ENCODE assay signal across 8 cellular contexts in genomic region chr9:136342191-136343120, GRCh38. TPM values are rescaled to one million over a fixed set of nuclear protein-coding genes. Genes with fewer than 3 reads are reported as not detected.
A peak's percentile ranks its signal among the peaks of the same experiment; 100 is the strongest.
DNase-seq lines count a peak whose midpoint lies in the region; ATAC-seq lines count a peak whose summit lies in the region.

No MANE protein-coding gene starts in this region.

- no peak overlapping the region for H3K4me3 Mint-ChIP-seq in CD8-positive, alpha-beta memory T cell
- peak overlapping the region in 2 of 10 donors; percentile 14 to 34 for H3K4me3 Mint-ChIP-seq in naive thymus-derived CD8-positive, alpha-beta T cell

- no peaks in the 10 kb centered on the region for H3K36me3 Mint-ChIP-seq in CD8-positive, alpha-beta memory T cell
- H3K36me3 Mint-ChIP-seq in naive thymus-derived CD8-positive, alpha-beta T cell = no peaks in the 10 kb centered on the region

- no peaks in the 10 kb centered on the region for H3K27me3 ChIP-seq in CD8-positive, alpha-beta memory T cell (ENCODE audit: insufficient read depth, low read length, poor library complexity, severe bottlenecking)

- H3K9me3 Mint-ChIP-seq in CD8-positive, alpha-beta memory T cell = no peaks in the 10 kb centered on the region
- H3K9me3 Mint-ChIP-seq in naive thymus-derived CD8-positive, alpha-beta T cell = no peaks in the 10 kb centered on the region

- H3K4me1 Mint-ChIP-seq in CD8-positive, alpha-beta memory T cell = peaks cover 0 to 3% (median 0%) of the 10 kb centered on the region in 3 donors
- H3K4me1 Mint-ChIP-seq in naive thymus-derived CD8-positive, alpha-beta T cell = peaks cover 0 to 3% (median 0%) of the 10 kb centered on the region in 4 donors

- peak overlapping the region; percentile 51 for H3K27ac ChIP-seq in CD8-positive, alpha-beta memory T cell (ENCODE audit: low read depth, low read length)

- no peak overlapping the region for H3K4me3 ChIP-seq in CD8-positive, alpha-beta memory T cell (ENCODE audit: low read length)

- no peaks in the 10 kb centered on the region for H3K9me3 ChIP-seq in CD8-positive, alpha-beta memory T cell (ENCODE audit: low read length)

- CTCF ChIA-PET in CD8-positive, alpha-beta memory T cell (lab: Charles Lee) = no interaction called here

- POLR2A ChIA-PET in CD8-positive, alpha-beta memory T cell (lab: Charles Lee) = no interaction called here
- POLR2A ChIA-PET in naive thymus-derived CD8-positive, alpha-beta T cell (lab: Charles Lee) = no interaction called here

- H3K27ac Mint-ChIP-seq in CD8-positive, alpha-beta memory T cell = no peak overlapping the region
- H3K27ac Mint-ChIP-seq in naive thymus-derived CD8-positive, alpha-beta T cell = peak overlapping the region in 2 of 10 donors; percentile 11 to 40

- no peaks in the 10 kb centered on the region for H3K27me3 Mint-ChIP-seq in CD8-positive, alpha-beta memory T cell
- no peaks in the 10 kb centered on the region for H3K27me3 Mint-ChIP-seq in naive thymus-derived CD8-positive, alpha-beta T cell

- DNase-seq in CD8-positive, alpha-beta memory T cell = peak; percentile 31 to 67 (median 36)
- DNase-seq in NCI-H1048 (lab: John Stamatoyannopoulos, UW) (peak; percentile 52), activated T-cell treated with anti-CD3 and anti-CD28 coated beads for 48 hours (ENCODE audit: low read depth) (peak; percentile 73), fibroblast of gingiva (ENCODE audit: low read depth) (peak; percentile 58), cerebellum (ENCODE audit: low spot score) (no peak), NCI-H510A (lab: John Stamatoyannopoulos, UW) (no peak)
- DNase-seq in naive thymus-derived CD8-positive, alpha-beta T cell = peak; percentile 34 to 75 (median 52)
- DNase-seq in stimulated activated CD8-positive, alpha-beta memory T cell treated with anti-CD3 and anti-CD28 coated beads, Interleukin-7, amount 100 ng/mL, for 48 hours (ENCODE audit: extremely low read depth in 1 of 2, low read depth in 1 of 2) = peak; percentile 47 to 61

- peak; percentile 69 to 75 for ATAC-seq in naive thymus-derived CD8-positive, alpha-beta T cell

- H3K36me3 ChIP-seq in CD8-positive, alpha-beta memory T cell (ENCODE audit: insufficient read depth, low read length) = no peaks in the 10 kb centered on the region

- H3K4me1 ChIP-seq in CD8-positive, alpha-beta memory T cell (ENCODE audit: insufficient read depth, low read length) = no peaks in the 10 kb centered on the region

RNA-seq across cellular contexts. Expression of gene GPSM1, which starts 15.1 kb away (rescaled TPM):
- 1 to 10 TPM; 6.8 to 7.5 TPM for total RNA-seq in CD8-positive, alpha-beta memory T cell
- 1.7 TPM for polyA plus RNA-seq in CD8-positive, alpha-beta memory T cell
- 10 to 100 TPM; 10.0 to 11.6 TPM for total RNA-seq in naive thymus-derived CD8-positive, alpha-beta T cell
- polyA plus RNA-seq in naive thymus-derived CD8-positive, alpha-beta T cell = under 1 TPM; 0.50 to 0.98 (median 0.82) TPM
- total RNA-seq in cerebellum = 48.0 TPM

RNA-seq across cellular contexts. Expression of gene DNLZ, which starts 21.1 kb away (rescaled TPM):
- total RNA-seq in CD8-positive, alpha-beta memory T cell = 10 to 100 TPM; 40.6 to 43.0 TPM
- polyA plus RNA-seq in CD8-positive, alpha-beta memory T cell = 65.6 TPM
- 10 to 100 TPM; 32.8 to 33.3 TPM for total RNA-seq in naive thymus-derived CD8-positive, alpha-beta T cell
- 10 to 100 TPM; 51.6 to 58.1 (median 52.9) TPM for polyA plus RNA-seq in naive thymus-derived CD8-positive, alpha-beta T cell
- 6.5 TPM for total RNA-seq in cerebellum

RNA-seq across cellular contexts. Expression of gene CARD9, which starts 31.0 kb away (rescaled TPM):
- 1 to 10 TPM; 1.4 to 1.5 TPM for total RNA-seq in CD8-positive, alpha-beta memory T cell
- polyA plus RNA-seq in CD8-positive, alpha-beta memory T cell = not detected
- total RNA-seq in naive thymus-derived CD8-positive, alpha-beta T cell = under 1 TPM; 0.70 to 0.85 TPM
- under 1 TPM; 0.08 to 0.21 (median 0.12) TPM for polyA plus RNA-seq in naive thymus-derived CD8-positive, alpha-beta T cell
- total RNA-seq in cerebellum = 1.9 TPM

RNA-seq across cellular contexts. Expression of gene CCDC187, which starts 38.6 kb away (rescaled TPM):
- not detected for total RNA-seq in CD8-positive, alpha-beta memory T cell
- not detected for polyA plus RNA-seq in CD8-positive, alpha-beta memory T cell
- total RNA-seq in naive thymus-derived CD8-positive, alpha-beta T cell = not detected
- not detected for polyA plus RNA-seq in naive thymus-derived CD8-positive, alpha-beta T cell
- 0.09 TPM for total RNA-seq in cerebellum

RNA-seq across cellular contexts. Expression of gene SNAPC4, which starts 57.5 kb away (rescaled TPM):
- 10 to 100 TPM; 22.1 to 23.6 TPM for total RNA-seq in CD8-positive, alpha-beta memory T cell
- 2.6 TPM for polyA plus RNA-seq in CD8-positive, alpha-beta memory T cell
- 10 to 100 TPM; 13.7 to 15.6 TPM for total RNA-seq in naive thymus-derived CD8-positive, alpha-beta T cell
- polyA plus RNA-seq in naive thymus-derived CD8-positive, alpha-beta T cell = 1 to 10 TPM in 2 of 3 donors, under 1 TPM in 1; 0.90 to 2.0 (median 1.3) TPM
- total RNA-seq in cerebellum = 6.3 TPM

Comparison
In these comparisons a context has a peak if more than half of its experiments do, and no peak if none do; other contexts are left out.
1. DNase-seq: peak in CD8-positive, alpha-beta memory T cell (5 of 5), NCI-H1048 (single experiment), activated T-cell treated with anti-CD3 and anti-CD28 coated beads for 48 hours (single experiment), fibroblast of gingiva (single experiment), naive thymus-derived CD8-positive, alpha-beta T cell (10 of 10) and stimulated activated CD8-positive, alpha-beta memory T cell treated with anti-CD3 and anti-CD28 coated beads, Interleukin-7, amount 100 ng/mL, for 48 hours (2 of 2); none in cerebellum (single experiment) and NCI-H510A (single experiment).